In the genomic region with DNA sequence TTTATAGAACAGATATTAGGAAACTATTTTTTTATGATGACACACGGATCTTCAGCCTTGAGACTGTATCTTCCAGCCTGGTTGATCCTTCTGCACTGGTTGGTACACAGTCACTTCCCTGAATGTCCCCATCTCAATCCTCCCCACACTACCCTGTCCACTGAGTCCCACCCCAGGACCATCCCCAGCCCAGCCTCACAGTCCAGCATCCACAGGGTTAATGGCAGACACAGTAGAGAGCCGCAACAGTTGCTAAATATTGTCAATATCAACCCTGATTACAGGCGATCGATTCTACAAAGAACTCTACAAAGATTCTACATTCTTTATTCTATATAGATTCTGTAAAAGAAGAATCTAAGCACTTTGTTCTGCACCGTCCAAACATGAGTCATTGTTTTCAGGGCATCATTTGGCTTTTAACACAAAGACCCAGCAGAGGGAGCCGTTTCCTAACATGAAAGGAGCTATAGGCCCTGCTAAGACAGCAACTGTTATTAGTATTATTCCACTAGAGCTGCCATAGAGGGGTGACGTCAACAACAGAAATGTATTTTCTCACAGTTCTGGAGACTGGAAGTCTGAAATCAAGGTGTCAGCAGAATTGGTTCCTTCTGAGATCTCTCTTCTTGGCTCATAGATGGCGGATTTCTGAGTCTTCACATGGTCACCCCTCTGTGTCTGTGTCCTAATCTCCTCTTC, we compare ENCODE assay signal across 8 cellular contexts. TPM values are rescaled to one million over a fixed set of nuclear protein-coding genes. Genes with fewer than 3 reads are reported as not detected.
A peak's percentile ranks its signal among the peaks of the same experiment; 100 is the strongest.
DNase-seq lines count a peak whose midpoint lies in the region; ATAC-seq lines count a peak whose summit lies in the region.

No MANE protein-coding gene starts in this region.

- no peak overlapping the region for H3K18ac ChIP-seq in mesenchymal stem cell (ENCODE audit: low read depth in 1 of 2, low read length in 2 of 2)

- H3K27me3 ChIP-seq in mesenchymal stem cell (ENCODE audit: control insufficient read depth in 1 of 2, insufficient read depth in 1 of 2, low read length in 2 of 2) = peaks cover 0 to 23% of the 10 kb centered on the region in 2 experiments

- no peak overlapping the region for H3K23ac ChIP-seq in mesenchymal stem cell (ENCODE audit: low read length in 2 of 2)

- no peak overlapping the region for H3K27ac ChIP-seq in mesenchymal stem cell (ENCODE audit: low read length, poor library complexity, severe bottlenecking)

- no peak overlapping the region for H4K91ac ChIP-seq in mesenchymal stem cell (ENCODE audit: low read length)

- H3K14ac ChIP-seq in mesenchymal stem cell (ENCODE audit: low read length in 2 of 2) = no peak overlapping the region

- DNase-seq in CD1c-positive myeloid dendritic cell (ENCODE audit: extremely low spot score) (peak; percentile 97), NCI-H69 (lab: John Stamatoyannopoulos, UW) (peak; percentile 89), ecto neural progenitor cell (ENCODE audit: low spot score) (peak; percentile 54), mesenchymal stem cell (peak; percentile 94)
- DNase-seq in activated CD4-positive, alpha-beta T cell treated with anti-CD3 and anti-CD28 coated beads, Interleukin-2, amount 50 U/mL, for 1 hour = peak; percentile 78
- DNase-seq in stimulated activated CD8-positive, alpha-beta memory T cell treated with anti-CD3 and anti-CD28 coated beads, Interleukin-2, amount 100 ng/mL, for 1 hour (ENCODE audit: low read depth in 2 of 2) = peak; percentile 58 to 68

- no peak overlapping the region for H2AFZ ChIP-seq in mesenchymal stem cell (ENCODE audit: low read depth, low read length)

- no peak overlapping the region for H2AK5ac ChIP-seq in mesenchymal stem cell (ENCODE audit: low read length, severe bottlenecking)

- peaks cover 13% of the 10 kb centered on the region for H3K4me1 ChIP-seq in mesenchymal stem cell (ENCODE audit: control insufficient read depth, insufficient read depth, low read depth, low read length)

- H2BK5ac ChIP-seq in mesenchymal stem cell (ENCODE audit: low read depth, low read length, poor library complexity, severe bottlenecking) = no peak overlapping the region

- no peak overlapping the region for H2BK15ac ChIP-seq in mesenchymal stem cell (ENCODE audit: low read depth, poor library complexity, severe bottlenecking)

- H2BK12ac ChIP-seq in mesenchymal stem cell (ENCODE audit: low read length in 2 of 2) = no peak overlapping the region

- H4K8ac ChIP-seq in mesenchymal stem cell (ENCODE audit: low read length) = no peak overlapping the region

- H3K36me3 ChIP-seq in mesenchymal stem cell (ENCODE audit: control insufficient read depth in 1 of 2, insufficient read depth in 2 of 2, low read depth in 1 of 2, low read length in 2 of 2) = no peaks in the 10 kb centered on the region

- ATAC-seq in GM19328 (IDR thresholded peaks at IDR 0.05; ENCODE audit: unreplicated experiment) (peak; percentile 58), HG03565 (IDR thresholded peaks at IDR 0.05; ENCODE audit: unreplicated experiment) (peak; percentile 73)

- H3K79me1 ChIP-seq in mesenchymal stem cell (replicated peaks; ENCODE audit: low read length, poor library complexity, severe bottlenecking) = no peaks in the 10 kb centered on the region

- no peak overlapping the region for H3K4ac ChIP-seq in mesenchymal stem cell (ENCODE audit: low read depth in 1 of 2, low read length in 2 of 2)

- no peaks in the 10 kb centered on the region for H3K9me3 ChIP-seq in mesenchymal stem cell (ENCODE audit: control insufficient read depth, low read length)

- 41% methylated on average over 4 of the region's 8 CpGs for WGBS in mesenchymal stem cell

- H2BK120ac ChIP-seq in mesenchymal stem cell (ENCODE audit: low read depth, low read length) = no peak overlapping the region

- no peak overlapping the region for H3K4me2 ChIP-seq in mesenchymal stem cell (ENCODE audit: low read length, poor library complexity, severe bottlenecking)

- no peak overlapping the region for H3K4me3 ChIP-seq in mesenchymal stem cell (ENCODE audit: insufficient read depth in 1 of 2, low read depth in 1 of 2, low read length in 2 of 2)

- H3K9ac ChIP-seq in mesenchymal stem cell (ENCODE audit: low read length) = peak overlapping the region; percentile 66

RNA-seq across cellular contexts. Expression of a gene that starts 30.1 kb away (rescaled TPM):
- 16.9 TPM for polyA plus RNA-seq in mesenchymal stem cell (2013, experiment 1 of 2)
- 17.9 TPM for polyA plus RNA-seq in mesenchymal stem cell (2013, experiment 2 of 2)
